In the genomic region with DNA sequence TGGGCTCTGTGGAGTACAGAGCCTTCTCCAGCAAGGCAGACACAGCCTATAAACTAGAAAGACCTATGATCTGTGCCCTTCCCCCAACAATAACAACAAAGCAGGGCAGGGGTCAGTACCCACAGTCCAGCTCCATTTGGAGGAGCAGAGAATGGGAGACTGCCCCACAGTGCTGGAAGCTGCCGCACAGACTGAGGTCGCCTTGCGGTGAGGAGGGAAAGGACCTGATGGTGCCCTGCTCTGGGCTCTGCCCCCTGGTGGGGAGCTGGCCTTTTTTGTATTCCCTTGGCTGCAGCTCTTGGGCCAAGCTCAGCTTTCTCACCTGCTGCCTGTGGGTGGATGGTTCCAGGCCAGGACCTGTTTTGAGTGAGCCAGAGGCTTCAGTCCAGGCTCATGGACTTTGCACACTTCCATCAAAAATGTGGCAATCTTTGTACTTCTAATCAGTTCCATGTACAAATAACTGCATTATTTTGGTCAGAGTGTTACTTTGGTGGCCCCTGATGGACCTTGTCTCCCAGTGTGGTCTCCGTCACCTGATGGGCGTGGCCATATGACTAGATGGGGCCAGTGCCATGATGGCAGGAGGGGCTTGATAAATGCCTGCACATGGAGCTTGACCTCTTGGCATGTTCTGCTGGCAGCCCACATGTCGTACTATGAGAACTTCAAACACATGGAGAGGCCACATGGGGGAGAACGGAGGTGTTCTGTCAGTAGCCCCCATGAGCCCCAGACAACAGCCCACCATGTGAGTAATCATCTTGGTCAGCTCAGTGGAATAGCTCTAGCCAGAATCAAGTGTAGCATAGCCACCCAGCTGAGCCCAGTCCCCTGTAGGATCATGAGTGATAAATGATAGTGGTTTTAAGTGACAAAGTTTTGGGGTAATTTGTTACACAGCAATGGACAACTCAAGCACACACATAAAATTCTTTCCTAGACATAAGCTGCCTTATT, we compare ENCODE assay signal across 8 cellular contexts. TPM values are rescaled to one million over a fixed set of nuclear protein-coding genes. Genes with fewer than 3 reads are reported as not detected.
DNase-seq lines count a peak whose midpoint lies in the region; ATAC-seq, FAIRE-seq and TF ChIP-seq lines count a peak whose summit lies in the region.

No MANE protein-coding gene starts in this region.

- H3K4me1 Mint-ChIP-seq in Caco-2 (ENCODE audit: low read depth, unreplicated experiment) (peaks cover 19% of the 10 kb centered on the region), glutamatergic neuron (ENCODE audit: low read depth, unreplicated experiment) (peaks cover 11% of the 10 kb centered on the region)
- no peaks in the 10 kb centered on the region for H3K4me1 Mint-ChIP-seq in activated T-helper 2 cell treated with anti-CD3 and anti-CD28 coated beads, Interferon-gamma antibody, Interleukin-2, Interleukin-4, amounts not matched to agents 10 μg/mL and 5 μg/mL and 100 μg/mL, durations not matched to agents 14 hours and 24 hours and 36 hours (ENCODE audit: low read depth)

- H3K36me3 Mint-ChIP-seq in Caco-2 (ENCODE audit: insufficient read depth, unreplicated experiment) (peaks cover 27% of the 10 kb centered on the region), glutamatergic neuron (ENCODE audit: unreplicated experiment) (no peaks in the 10 kb centered on the region)
- no peaks in the 10 kb centered on the region for H3K36me3 Mint-ChIP-seq in activated T-helper 2 cell treated with anti-CD3 and anti-CD28 coated beads, Interferon-gamma antibody, Interleukin-2, Interleukin-4, amounts not matched to agents 10 μg/mL and 5 μg/mL and 100 μg/mL, durations not matched to agents 14 hours and 24 hours and 36 hours (ENCODE audit: low read depth)

- POLR2A ChIA-PET in Caco-2 (lab: Charles Lee) = interaction anchor here (0.5 to 0.7 kb wide), 2 partner anchors 24 to 40 kb away, joined by 3 to 4 read pairs; a partner anchor contains a TSS
- POLR2A ChIA-PET in HEK293T (lab: Yijun Ruan, JAX) = interaction anchor here (1.0 kb wide), 1 partner anchor 40 kb away, joined by 3 read pairs; a partner anchor contains a TSS

- TF ChIP-seq CTCF in Caco-2 (IDR thresholded peaks at IDR 0.05; ENCODE audit: insufficient read depth in 1 of 2, low read depth in 1 of 2, low read length in 1 of 2, severe bottlenecking in 1 of 2, unreplicated experiment in 1 of 2) (peak; percentile 61 to 68), glutamatergic neuron (IDR thresholded peaks at IDR 0.05; ENCODE audit: partially characterized antibody, unreplicated experiment) (peak; percentile 51)

- CTCF ChIA-PET in Caco-2 (lab: Charles Lee) (interaction anchor here (0.6 to 2.1 kb wide), 6 partner anchors 17 to 109 kb away, joined by 3 to 11 read pairs (median 5); a partner anchor contains a TSS), HEK293T (lab: Yijun Ruan, JAX) (interaction anchor here (0.6 to 2.1 kb wide), 8 partner anchors 9 to 154 kb away, joined by 3 to 8 read pairs (median 4); a partner anchor contains a TSS)

- H3K27ac Mint-ChIP-seq in Caco-2 (ENCODE audit: unreplicated experiment) = no peak overlapping the region
- no peak overlapping the region for H3K27ac Mint-ChIP-seq in activated T-helper 2 cell treated with anti-CD3 and anti-CD28 coated beads, Interferon-gamma antibody, Interleukin-2, Interleukin-4, amounts not matched to agents 10 μg/mL and 5 μg/mL and 100 μg/mL, durations not matched to agents 14 hours and 24 hours and 36 hours
- no peak overlapping the region for H3K27ac Mint-ChIP-seq in glutamatergic neuron (ENCODE audit: unreplicated experiment)

- intact Hi-C loops in Caco-2 (cut with micrococcal nuclease; ENCODE audit: unreplicated experiment) = no loop called here
- intact Hi-C loops in activated T-helper 2 cell treated with anti-CD3 and anti-CD28 coated beads, Interferon-gamma antibody, Interleukin-2, Interleukin-4, amounts not matched to agents 10 μg/mL and 5 μg/mL and 100 μg/mL, durations not matched to agents 14 hours and 24 hours and 36 hours (cut with micrococcal nuclease) = loop anchor here (5.0 kb wide), 1 partner anchor 56 kb away; no protein-coding TSS in a partner anchor

- no peaks in the 10 kb centered on the region for H3K9me3 ChIP-seq in Caco-2
- no peaks in the 10 kb centered on the region for H3K9me3 ChIP-seq in small intestine (ENCODE audit: control insufficient read depth, low read depth)

- H3K27me3 Mint-ChIP-seq in Caco-2 (ENCODE audit: insufficient read depth, unreplicated experiment) (no peaks in the 10 kb centered on the region), glutamatergic neuron (ENCODE audit: unreplicated experiment) (peaks cover 4% of the 10 kb centered on the region)
- no peaks in the 10 kb centered on the region for H3K27me3 Mint-ChIP-seq in activated T-helper 2 cell treated with anti-CD3 and anti-CD28 coated beads, Interferon-gamma antibody, Interleukin-2, Interleukin-4, amounts not matched to agents 10 μg/mL and 5 μg/mL and 100 μg/mL, durations not matched to agents 14 hours and 24 hours and 36 hours (ENCODE audit: low read depth)

- no peak for FAIRE-seq in small intestine (lab: Jason Lieb, UNC)

- no peak for ATAC-seq in GM21390 (IDR thresholded peaks at IDR 0.05; ENCODE audit: unreplicated experiment)
- no peak for ATAC-seq in GM21515 (IDR thresholded peaks at IDR 0.05; ENCODE audit: unreplicated experiment)

- no peak overlapping the region for H3K4me3 Mint-ChIP-seq in Caco-2 (ENCODE audit: unreplicated experiment)
- no peak overlapping the region for H3K4me3 Mint-ChIP-seq in activated T-helper 2 cell treated with anti-CD3 and anti-CD28 coated beads, Interferon-gamma antibody, Interleukin-2, Interleukin-4, amounts not matched to agents 10 μg/mL and 5 μg/mL and 100 μg/mL, durations not matched to agents 14 hours and 24 hours and 36 hours (ENCODE audit: low read depth)
- no peak overlapping the region for H3K4me3 Mint-ChIP-seq in glutamatergic neuron (ENCODE audit: unreplicated experiment)

- DNase-seq in Caco-2 (peak; percentile 84 to 86), HEK293T (ENCODE audit: extremely low spot score) (peak; percentile 65), RPMI8226 (peak; percentile 80), glutamatergic neuron (peak; percentile 55), small intestine (peak; percentile 64)
- peak; percentile 53 for DNase-seq in activated T-helper 2 cell treated with anti-CD3 and anti-CD28 coated beads, Interferon-gamma antibody, Interleukin-2, Interleukin-4, amounts not matched to agents 10 μg/mL and 5 μg/mL and 100 μg/mL, durations not matched to agents 14 hours and 24 hours and 36 hours (ENCODE audit: low spot score)

- H3K36me3 ChIP-seq in Caco-2 (ENCODE audit: control insufficient read depth, insufficient read depth, low read length) = no peaks in the 10 kb centered on the region; the same call in none of the 2 replicates
- peaks cover 0 to 2% of the 10 kb centered on the region in 2 donors for H3K36me3 ChIP-seq in small intestine (ENCODE audit: control insufficient read depth in 2 of 2, insufficient read depth in 2 of 2, low read length in 2 of 2)

- 45 to 64% (median 54%) methylated on average over 7 of the region's 7 CpGs for WGBS in small intestine, 3 donors

- H3K4me3 ChIP-seq in Caco-2 (ENCODE audit: low read depth, low read length) (no peak overlapping the region), small intestine (ENCODE audit: low read depth in 1 of 2, low read length in 2 of 2) (no peak overlapping the region)

- no peak overlapping the region for H3K27ac ChIP-seq in small intestine (ENCODE audit: low read depth in 1 of 2, low read length in 1 of 2)

- no peaks in the 10 kb centered on the region for H3K27me3 ChIP-seq in Caco-2 (replicated peaks; ENCODE audit: control insufficient read depth, insufficient read depth, low read length)
- no peaks in the 10 kb centered on the region for H3K27me3 ChIP-seq in small intestine (ENCODE audit: control insufficient read depth in 2 of 2, insufficient read depth in 2 of 2, low read length in 2 of 2)

- H3K4me1 ChIP-seq in Caco-2 = peaks cover 28% of the 10 kb centered on the region
- peaks cover 0 to 2% of the 10 kb centered on the region in 2 donors for H3K4me1 ChIP-seq in small intestine (ENCODE audit: control insufficient read depth in 2 of 2, insufficient read depth in 1 of 2, low read depth in 1 of 2, low read length in 1 of 2)

- no TSS peak for BruUV-seq in Caco-2 (replicated peaks; lab: Mats Ljungman, UMichigan)

- H3K9me3 Mint-ChIP-seq in Caco-2 (ENCODE audit: unreplicated experiment) = no peaks in the 10 kb centered on the region
- no peaks in the 10 kb centered on the region for H3K9me3 Mint-ChIP-seq in activated T-helper 2 cell treated with anti-CD3 and anti-CD28 coated beads, Interferon-gamma antibody, Interleukin-2, Interleukin-4, amounts not matched to agents 10 μg/mL and 5 μg/mL and 100 μg/mL, durations not matched to agents 14 hours and 24 hours and 36 hours
- H3K9me3 Mint-ChIP-seq in glutamatergic neuron (ENCODE audit: unreplicated experiment) = peaks cover 3% of the 10 kb centered on the region

TF ChIP-seq in HEK293T, 16 proteins besides CTCF, POLR2A, EP300 and RAD21:
- TF ChIP-seq TARDBP (IDR thresholded peaks at IDR 0.05) (no peak), SUZ12 (IDR thresholded peaks at IDR 0.05) (no peak), LEF1 (IDR thresholded peaks at IDR 0.05; ENCODE audit: borderline replicate concordance) (no peak), FOXM1 (IDR thresholded peaks at IDR 0.05; ENCODE audit: borderline replicate concordance) (no peak), HDGF (IDR thresholded peaks at IDR 0.05; ENCODE audit: borderline replicate concordance) (no peak), FOXK2 (IDR thresholded peaks at IDR 0.05) (no peak), SP1 (IDR thresholded peaks at IDR 0.05) (no peak), BHLHE40 (IDR thresholded peaks at IDR 0.05; ENCODE audit: borderline replicate concordance) (no peak)

RNA-seq across cellular contexts. Expression of a gene that starts 24.2 kb away (rescaled TPM):
- total RNA-seq in Caco-2 (2022) (8.1 and 11.5 TPM in 2 replicates), glutamatergic neuron (ENCODE audit: unreplicated experiment) (7.8 TPM)
- 6.7 TPM in 2 replicates for total RNA-seq in activated T-helper 2 cell treated with anti-CD3 and anti-CD28 coated beads, Interferon-gamma antibody, Interleukin-2, Interleukin-4, amounts not matched to agents 10 μg/mL and 5 μg/mL and 100 μg/mL, durations not matched to agents 14 hours and 24 hours and 36 hours
- polyA plus RNA-seq in small intestine = 10 to 100 TPM in 2 of 3 donors, 1 to 10 TPM in 1; 2.2 to 13.2 (median 12.5) TPM

RNA-seq across cellular contexts. Expression of a gene that starts 40.0 kb away (rescaled TPM):
- total RNA-seq in Caco-2 (2022) = 20.8 and 22.1 TPM in 2 replicates
- 18.9 and 22.6 TPM in 2 replicates for total RNA-seq in activated T-helper 2 cell treated with anti-CD3 and anti-CD28 coated beads, Interferon-gamma antibody, Interleukin-2, Interleukin-4, amounts not matched to agents 10 μg/mL and 5 μg/mL and 100 μg/mL, durations not matched to agents 14 hours and 24 hours and 36 hours
- total RNA-seq in glutamatergic neuron (ENCODE audit: unreplicated experiment) = 70.6 TPM
- 10 to 100 TPM; 18.6 to 19.9 (median 18.9) TPM for polyA plus RNA-seq in small intestine

RNA-seq across cellular contexts. Expression of a gene that starts 48.7 kb away (rescaled TPM):
- total RNA-seq in Caco-2 (2022) (not detected in 2 replicates), glutamatergic neuron (ENCODE audit: unreplicated experiment) (37.7 TPM)
- total RNA-seq in activated T-helper 2 cell treated with anti-CD3 and anti-CD28 coated beads, Interferon-gamma antibody, Interleukin-2, Interleukin-4, amounts not matched to agents 10 μg/mL and 5 μg/mL and 100 μg/mL, durations not matched to agents 14 hours and 24 hours and 36 hours = not detected in 2 replicates
- 10 to 100 TPM in 2 of 3 donors, 1 to 10 TPM in 1; 2.2 to 54.0 (median 16.8) TPM for polyA plus RNA-seq in small intestine

Comparison
In these comparisons a context has a peak if more than half of its experiments do, and no peak if none do; other contexts are left out.
1. RNA of a gene that starts 48.7 kb away (total RNA-seq): 37.7 TPM in glutamatergic neuron (single experiment); not detected in Caco-2 and not detected in activated T-helper 2 cell treated with anti-CD3 and anti-CD28 coated beads, Interferon-gamma antibody, Interleukin-2, Interleukin-4, amounts not matched to agents 10 μg/mL and 5 μg/mL and 100 μg/mL, durations not matched to agents 14 hours and 24 hours and 36 hours; every median in the first group is over 10 times any median in the second.
2. Peak in every context shown above with its lines, with median percentiles within 50 percentile points of each other: DNase-seq.